ENCODE assay signal across 9 cellular contexts in genomic region chr10:22988581-22989360, GRCh38.
DNase-seq lines count a peak whose midpoint lies in the region; ATAC-seq and TF ChIP-seq lines count a peak whose summit lies in the region.
"Had no signal": no experiment of that assay in that cellular context is flagged by ENCODE, and none has a peak within 500 bp of the region (broad histone marks: within the 10 kb centered on the region; RNA-seq: fewer than 3 reads in every experiment).

No MANE protein-coding gene starts in this region.

- no peaks in the 10 kb centered on the region for H3K9me3 ChIP-seq in left lung

- intact Hi-C loops in left lung (cut with DNase I) = loop anchor here in 1 of 2 donors (10.0 kb wide), 1 partner anchor 424 kb away; no protein-coding TSS in a partner anchor

- H3K36me3 Mint-ChIP-seq in chondrocyte (ENCODE audit: low read depth) = no peaks in the 10 kb centered on the region
- H3K36me3 Mint-ChIP-seq: activated naive CD8-positive, alpha-beta T cell had no signal

- H3K4me1 ChIP-seq in left lung = peaks cover 0 to 11% of the 10 kb centered on the region in 2 donors

- H3K27ac ChIP-seq in left lung = no peak overlapping the region

- peaks cover 3 to 19% of the 10 kb centered on the region in 2 donors for H3K27me3 ChIP-seq in left lung

- peaks cover 7% of the 10 kb centered on the region for H3K27me3 Mint-ChIP-seq in chondrocyte (ENCODE audit: low read depth)
- H3K27me3 Mint-ChIP-seq: activated naive CD8-positive, alpha-beta T cell had no signal

- H3K4me1 Mint-ChIP-seq in chondrocyte (ENCODE audit: low read depth) = peaks cover 6% of the 10 kb centered on the region

- H3K4me3 Mint-ChIP-seq in chondrocyte (ENCODE audit: unreplicated experiment) = no peak overlapping the region
- H3K4me3 Mint-ChIP-seq: activated naive CD8-positive, alpha-beta T cell had no signal

- DNase-seq in DMS79 (lab: John Stamatoyannopoulos, UW) = peak; percentile 6
- DNase-seq in NCI-H2227 treated with DMSO at 0.1 percent for 48 hours (lab: John Stamatoyannopoulos, UW) = peak; percentile 24
- DNase-seq in activated CD4-positive, alpha-beta T cell treated with anti-CD3 and anti-CD28 coated beads for 24 hours (ENCODE audit: low read depth in 2 of 2) = peak; percentile 49 to 65
- no peak for DNase-seq in chondrocyte (ENCODE audit: low spot score)
- peak in 1 of 2 donors; percentile 37 for DNase-seq in left lung
- DNase-seq in stimulated activated CD4-positive, alpha-beta T cell treated with anti-CD3 and anti-CD28 coated beads, Interleukin-4, amount 100 ng/mL, for 4 hours = peak; percentile 46 to 58

- no peak overlapping the region for H3K4me3 ChIP-seq in left lung

- H3K27ac Mint-ChIP-seq in chondrocyte (ENCODE audit: unreplicated experiment) = no peak overlapping the region
- H3K27ac Mint-ChIP-seq: activated naive CD8-positive, alpha-beta T cell had no signal

- H3K36me3 ChIP-seq in left lung = no peaks in the 10 kb centered on the region

- no peaks in the 10 kb centered on the region for H3K9me3 Mint-ChIP-seq in chondrocyte (ENCODE audit: low read depth)

- peak; percentile 99 for TF ChIP-seq CTCF in chondrocyte (IDR thresholded peaks at IDR 0.05)
- TF ChIP-seq CTCF in left lung (IDR thresholded peaks at IDR 0.05) = peak; percentile 82 to 87

- ATAC-seq in HG02610 (IDR thresholded peaks at IDR 0.05; ENCODE audit: unreplicated experiment) (peak; percentile 58), left lung (peak; percentile 93), HG03457 (IDR thresholded peaks at IDR 0.05; ENCODE audit: unreplicated experiment) (no peak)
